Comparison of ENCODE assay signal across 11 cellular contexts in the genomic region with DNA sequence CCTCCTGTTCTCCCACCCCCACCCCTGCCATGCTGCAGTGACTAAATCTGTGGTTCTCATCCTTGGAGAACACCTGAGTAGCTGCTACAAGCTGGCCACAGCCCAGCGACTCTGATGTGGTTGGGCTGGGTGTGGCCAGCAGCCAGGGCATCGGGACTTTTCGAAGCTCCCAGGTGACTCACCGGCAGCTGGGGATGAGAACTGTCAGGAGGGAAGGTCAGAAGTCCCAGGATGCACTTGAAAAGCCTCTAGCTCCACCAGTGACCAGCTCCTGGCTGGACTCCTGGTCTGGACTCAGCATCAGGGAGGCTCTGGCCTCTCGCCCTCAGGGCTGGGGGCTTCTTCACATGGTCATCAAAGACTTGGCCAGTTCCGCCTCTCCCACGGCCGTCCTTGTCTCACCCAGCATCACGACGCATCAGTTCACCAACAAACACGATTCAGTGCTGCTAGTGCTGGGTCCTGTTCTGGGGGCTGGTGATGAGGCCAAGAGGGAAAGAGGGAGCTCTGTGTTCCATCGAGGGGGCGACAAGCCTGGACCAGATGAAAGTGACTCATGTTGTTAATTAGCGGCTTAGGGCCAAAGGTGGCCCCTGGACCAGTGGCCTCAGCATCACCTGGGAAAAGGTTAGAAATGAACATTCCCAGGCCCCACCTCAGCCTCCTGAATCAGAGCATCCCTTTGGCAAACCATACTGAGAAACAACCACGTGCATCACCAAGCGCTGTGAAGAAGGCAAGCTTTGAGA. TPM values are rescaled to one million over a fixed set of nuclear protein-coding genes. Genes with fewer than 3 reads are reported as not detected.
DNase-seq lines count a peak whose midpoint lies in the region; ATAC-seq, FAIRE-seq and TF ChIP-seq lines count a peak whose summit lies in the region.
"Had no signal": no experiment of that assay in that cellular context is flagged by ENCODE, and none has a peak within 500 bp of the region (broad histone marks: within the 10 kb centered on the region; RNA-seq: fewer than 3 reads in every experiment).

No MANE protein-coding gene starts in this region.

- H3K36me3 Mint-ChIP-seq in naive B cell, result peaks cover 0 to 4% of the 10 kb centered on the region in 2 donors

- H3K9ac ChIP-seq in colonic mucosa (ENCODE audit: low read depth in 2 of 2, low read length in 2 of 2), result no peak overlapping the region

- H3K4me1 ChIP-seq in colonic mucosa, result peaks cover 40% of the 10 kb centered on the region

- H3K9me3 ChIP-seq in colonic mucosa, result no peaks in the 10 kb centered on the region
- H3K9me3 ChIP-seq: ascending aorta had no signal

- no peaks in the 10 kb centered on the region for H3K36me3 ChIP-seq in colonic mucosa
- H3K36me3 ChIP-seq: ascending aorta had no signal

- FAIRE-seq in D721Med (lab: Jason Lieb, UNC), result no peak

- peaks cover 68 to 86% (median 86%) of the 10 kb centered on the region in 3 donors for H3K4me1 Mint-ChIP-seq in naive B cell

- H3K27ac ChIP-seq in colonic mucosa, result peak overlapping the region; percentile 60
- H3K27ac ChIP-seq: ascending aorta, SK-N-MC had no signal

- peak overlapping the region in 4 of 8 donors; percentile 39 to 66 (median 52) for H3K4me3 Mint-ChIP-seq in naive B cell

- TF ChIP-seq CTCF in colonic mucosa (IDR thresholded peaks at IDR 0.05), result no peak
- TF ChIP-seq CTCF in D721Med (IDR thresholded peaks at IDR 0.05; ENCODE audit: insufficient read depth, missing control alignments), result no peak

- H3K27me3 ChIP-seq in colonic mucosa, result no peaks in the 10 kb centered on the region
- H3K27me3 ChIP-seq: ascending aorta had no signal

- no peaks in the 10 kb centered on the region for H3K27me3 Mint-ChIP-seq in naive B cell

- TF ChIP-seq POLR2A in erythroblast (IDR thresholded peaks at IDR 0.05; ENCODE audit: low read length), result no peak

- intact Hi-C loops in colonic mucosa (cut with DNase I), result no loop called here

- ATAC-seq in naive B cell (ENCODE audit: low read depth in 2 of 2), result no peak

- DNase-seq in DMS79 treated with DMSO at 0.1 percent for 48 hours (lab: John Stamatoyannopoulos, UW) (peak; percentile 50), NCI-H2196 (lab: John Stamatoyannopoulos, UW; ENCODE audit: unreplicated experiment) (peak; percentile 94), colonic mucosa (peak; percentile 86), naive B cell (no peak), D721Med (ENCODE audit: insufficient read length, low spot score) (no peak), erythroblast (lab: John Stamatoyannopoulos, UW) (no peak)
- no peak for DNase-seq in activated CD8-positive, alpha-beta memory T cell treated with anti-CD3 and anti-CD28 coated beads, Interleukin-2, amount 50 U/mL, for 4 hours
- DNase-seq in activated effector memory CD4-positive, alpha-beta T cell treated with anti-CD3 and anti-CD28 coated beads, Interleukin-2, amount 50 U/mL, for 16 hours, result no peak

- H3K4me3 ChIP-seq in colonic mucosa, result no peak overlapping the region
- H3K4me3 ChIP-seq: ascending aorta, SK-N-MC had no signal

- no peaks in the 10 kb centered on the region for H3K9me3 Mint-ChIP-seq in naive B cell

- H3K27ac Mint-ChIP-seq in naive B cell, result peak overlapping the region in 5 of 6 donors; percentile 30 to 99 (median 87)

RNA-seq across cellular contexts. Expression of a gene that starts 3.9 kb away (rescaled TPM):
- total RNA-seq in colonic mucosa, result under 1 TPM in 1 of 2 donors, not detected in 1; 0.20 TPM
- under 1 TPM in 1 of 6 donors, not detected in 5; 0.42 TPM for polyA plus RNA-seq in naive B cell (ENCODE audit: low read depth in 6 of 6)
- total RNA-seq: ascending aorta had no signal
- polyA plus RNA-seq: urinary bladder had no signal

RNA-seq across cellular contexts. Expression of a gene that starts 11.7 kb away (rescaled TPM):
- total RNA-seq in colonic mucosa, result 1 to 10 TPM; 5.3 to 5.4 TPM
- 100 to 1,000 TPM in 1 of 6 donors, 10 to 100 TPM in 5; 26.2 to 103 (median 55.2) TPM for polyA plus RNA-seq in naive B cell (ENCODE audit: low read depth in 6 of 6)

RNA-seq across cellular contexts. Expression of a gene that starts 13.7 kb away (rescaled TPM):
- 100 to 1,000 TPM; 108 to 159 TPM for total RNA-seq in colonic mucosa
- 100 to 1,000 TPM in 5 of 6 donors, 10 to 100 TPM in 1; 84.9 to 170 (median 141) TPM for polyA plus RNA-seq in naive B cell (ENCODE audit: low read depth in 6 of 6)

RNA-seq across cellular contexts. Expression of a gene that starts 26.1 kb away (rescaled TPM):
- 100 to 1,000 TPM; 256 to 395 TPM for total RNA-seq in colonic mucosa
- 100 to 1,000 TPM; 490 to 908 (median 562) TPM for polyA plus RNA-seq in naive B cell (ENCODE audit: low read depth in 6 of 6)

RNA-seq across cellular contexts. Expression of a gene that starts 44.6 kb away (rescaled TPM):
- 100 to 1,000 TPM in 1 of 2 donors, 10 to 100 TPM in 1; 37.7 to 135 TPM for total RNA-seq in colonic mucosa
- polyA plus RNA-seq in naive B cell (ENCODE audit: low read depth in 6 of 6), result 1 to 10 TPM in 5 of 6 donors, under 1 TPM in 1; 0.91 to 3.5 (median 2.1) TPM
- total RNA-seq: ascending aorta had no signal

Comparison
In these comparisons a context has a peak if more than half of its experiments do, and no peak if none do; other contexts are left out.
1. DNase-seq: peak in DMS79 treated with DMSO at 0.1 percent for 48 hours (single experiment), NCI-H2196 (single experiment) and colonic mucosa (single experiment); none in naive B cell (single experiment), activated CD8-positive, alpha-beta memory T cell treated with anti-CD3 and anti-CD28 coated beads, Interleukin-2, amount 50 U/mL, for 4 hours (single experiment), D721Med (single experiment), erythroblast (0 of 2) and activated effector memory CD4-positive, alpha-beta T cell treated with anti-CD3 and anti-CD28 coated beads, Interleukin-2, amount 50 U/mL, for 16 hours (single experiment).